In genomic region chr5:145887976-145888574, GRCh38 we compare ENCODE assay signal across 9 cellular contexts. TPM values are rescaled to one million over a fixed set of nuclear protein-coding genes. Genes with fewer than 3 reads are reported as not detected.
DNase-seq lines count a peak whose midpoint lies in the region; ATAC-seq and TF ChIP-seq lines count a peak whose summit lies in the region.
"Had no signal": no experiment of that assay in that cellular context is flagged by ENCODE, and none has a peak within 500 bp of the region (broad histone marks: within the 10 kb centered on the region; RNA-seq: fewer than 3 reads in every experiment).

No MANE protein-coding gene starts in this region.

- no peak overlapping the region for H3K4me2 ChIP-seq in smooth muscle cell

- H3K9me3 ChIP-seq in smooth muscle cell (replicated peaks; ENCODE audit: low read depth) = no peaks in the 10 kb centered on the region
- H3K9me3 ChIP-seq: SJSA1 had no signal

- peaks cover 3% of the 10 kb centered on the region for H3K27me3 ChIP-seq in smooth muscle cell (ENCODE audit: low read depth)
- H3K27me3 ChIP-seq: SJSA1 had no signal

- H4K20me1 ChIP-seq in smooth muscle cell (ENCODE audit: low read depth) = no peaks in the 10 kb centered on the region

- H3K9ac ChIP-seq in smooth muscle cell (ENCODE audit: low read depth) = no peak overlapping the region

- peak; percentile 64 for TF ChIP-seq CTCF in smooth muscle cell (IDR thresholded peaks at IDR 0.05; ENCODE audit: borderline replicate concordance, insufficient read depth, poor library complexity, severe bottlenecking)

- no peak overlapping the region for H3K27ac ChIP-seq in smooth muscle cell (ENCODE audit: low read depth)
- H3K27ac ChIP-seq: SJSA1 had no signal

- WGBS in smooth muscle cell (ENCODE audit: low lambda C conversion rate) = 58% methylated on average over 5 of the region's 5 CpGs

- no peak overlapping the region for H2AFZ ChIP-seq in smooth muscle cell (ENCODE audit: low read depth)

- DNase-seq in ELR (ENCODE audit: low read depth) (peak; percentile 68), SKM-1 (lab: John Stamatoyannopoulos, UW; ENCODE audit: unreplicated experiment) (peak; percentile 15), glomerular endothelial cell (ENCODE audit: extremely low read depth, low read depth, low spot score) (peak; percentile 23), smooth muscle cell (lab: John Stamatoyannopoulos, UW; ENCODE audit: unreplicated experiment) (no peak), GM19240 (ENCODE audit: insufficient read length, low spot score) (no peak)
- no peak for DNase-seq in activated naive CD4-positive, alpha-beta T cell treated with anti-CD3 and anti-CD28 coated beads, Interleukin-2, amount 50 U/mL, for 16 hours
- no peak for DNase-seq in activated CD4-positive, alpha-beta T cell treated with anti-CD3 and anti-CD28 coated beads, Interleukin-2, amount 50 U/mL, for 1 hour

- no peaks in the 10 kb centered on the region for H3K4me1 ChIP-seq in smooth muscle cell (ENCODE audit: low read depth)
- H3K4me1 ChIP-seq: SJSA1 had no signal

- ATAC-seq in HG03354 (IDR thresholded peaks at IDR 0.05; ENCODE audit: poor library complexity, severe bottlenecking, unreplicated experiment) = peak; percentile 66

- H3K79me2 ChIP-seq in smooth muscle cell (ENCODE audit: low read depth) = no peaks in the 10 kb centered on the region

- no peaks in the 10 kb centered on the region for H3F3A ChIP-seq in smooth muscle cell (ENCODE audit: low read depth)

- H3K36me3 ChIP-seq in smooth muscle cell (ENCODE audit: low read depth) = no peaks in the 10 kb centered on the region
- H3K36me3 ChIP-seq: SJSA1 had no signal

- H3K4me3 ChIP-seq in smooth muscle cell = no peak overlapping the region
- H3K4me3 ChIP-seq: SJSA1 had no signal

RNA-seq across cellular contexts. Expression of gene GRXCR2, which starts 15.3 kb away (rescaled TPM):
- not detected in 2 replicates for total RNA-seq in glomerular endothelial cell
- total RNA-seq in smooth muscle cell = not detected in 2 replicates
- not detected in 2 replicates for polyA plus RNA-seq in smooth muscle cell

RNA-seq across cellular contexts. Expression of gene SH3RF2, which starts 48.3 kb away (rescaled TPM):
- total RNA-seq in glomerular endothelial cell = 4.0 and 6.5 TPM in 2 replicates
- 2.0 and 2.4 TPM in 2 replicates for total RNA-seq in smooth muscle cell
- 1.0 and 3.1 TPM in 2 replicates for polyA plus RNA-seq in smooth muscle cell

RNA-seq across cellular contexts. Expression of gene PRELID2, which starts 52.9 kb away (rescaled TPM):
- 6.1 and 8.3 TPM in 2 replicates for total RNA-seq in glomerular endothelial cell
- total RNA-seq in smooth muscle cell = 2.5 and 11.2 TPM in 2 replicates
- polyA plus RNA-seq in smooth muscle cell = 7.3 and 11.1 TPM in 2 replicates

Comparison
In these comparisons a context has a peak if more than half of its experiments do, and no peak if none do; other contexts are left out.
1. DNase-seq: peak in ELR (single experiment), SKM-1 (single experiment) and glomerular endothelial cell (single experiment); none in smooth muscle cell (single experiment), activated naive CD4-positive, alpha-beta T cell treated with anti-CD3 and anti-CD28 coated beads, Interleukin-2, amount 50 U/mL, for 16 hours (single experiment), GM19240 (single experiment) and activated CD4-positive, alpha-beta T cell treated with anti-CD3 and anti-CD28 coated beads, Interleukin-2, amount 50 U/mL, for 1 hour (single experiment).